ENCODE assay signal across 1 cellular context in genomic region chr3:133568294-133569014, GRCh38.
TF ChIP-seq lines count a peak whose summit lies in the region.

No MANE protein-coding gene starts in this region.

TF ChIP-seq in IMR-90, 13 proteins besides CTCF, POLR2A, EP300 and RAD21 (continued from another document):
- TF ChIP-seq ELK1 (IDR thresholded peaks at IDR 0.05; ENCODE audit: borderline replicate concordance, low read depth, low read length): no peak
